8 cellular contexts compared by ENCODE assay signal in the genomic region with DNA sequence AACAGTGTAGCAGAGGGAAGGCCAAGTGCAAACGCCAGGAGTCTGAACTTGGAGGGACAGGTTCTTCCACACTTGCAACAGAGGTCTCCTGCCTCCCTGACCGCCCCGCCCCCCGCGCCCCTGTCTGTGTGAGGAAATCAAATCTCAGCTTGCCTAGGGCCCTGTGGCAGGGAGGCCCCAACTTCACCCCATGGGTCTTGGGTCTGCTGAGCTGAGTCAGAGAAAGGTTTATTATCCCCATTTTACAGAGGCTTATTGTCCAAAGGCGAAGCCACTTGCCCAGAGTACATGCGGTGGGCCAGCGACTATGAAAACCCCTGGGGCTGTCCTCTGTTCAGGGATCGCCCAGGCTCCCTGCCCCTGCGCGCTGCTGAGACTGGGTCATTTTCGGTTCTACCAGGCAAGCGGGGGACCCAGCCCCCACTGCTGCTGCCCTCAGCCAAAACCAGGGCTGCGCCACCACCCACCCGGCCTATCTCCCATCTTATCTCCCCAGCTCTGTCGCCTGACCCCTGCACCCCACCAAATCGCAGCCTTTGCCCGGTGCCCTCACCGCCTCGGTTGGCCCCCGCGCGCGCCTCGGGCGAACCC. TPM values are rescaled to one million over a fixed set of nuclear protein-coding genes. Genes with fewer than 3 reads are reported as not detected.
DNase-seq lines count a peak whose midpoint lies in the region; ATAC-seq lines count a peak whose summit lies in the region.

No MANE protein-coding gene starts in this region.

- H3K9me3 ChIP-seq in iPS-20b (ENCODE audit: insufficient read depth, low read depth, low read length): no peaks in the 10 kb centered on the region

- H3K36me3 ChIP-seq in iPS-20b (ENCODE audit: insufficient read depth, low read depth, low read length): no peaks in the 10 kb centered on the region

- peaks cover 2% of the 10 kb centered on the region for H3K36me3 Mint-ChIP-seq in activated naive CD8-positive, alpha-beta T cell

- no peaks in the 10 kb centered on the region for H3K9me3 Mint-ChIP-seq in activated naive CD8-positive, alpha-beta T cell (ENCODE audit: low read depth)
- H3K9me3 Mint-ChIP-seq in stimulated activated naive CD8-positive, alpha-beta T cell treated with anti-CD3 and anti-CD28 coated beads, Interleukin-15, amount 100 ng/mL, for 72 hours: no peaks in the 10 kb centered on the region

- no peaks in the 10 kb centered on the region for H3K27me3 Mint-ChIP-seq in activated naive CD8-positive, alpha-beta T cell
- no peaks in the 10 kb centered on the region for H3K27me3 Mint-ChIP-seq in stimulated activated naive CD8-positive, alpha-beta T cell treated with anti-CD3 and anti-CD28 coated beads, Interleukin-15, amount 100 ng/mL, for 72 hours

- peak overlapping the region; percentile 71; the same call in 1 of the 2 replicates for H3K9ac ChIP-seq in iPS-20b (ENCODE audit: low read depth, low read length)

- ATAC-seq in HG03097 (IDR thresholded peaks at IDR 0.05; ENCODE audit: low FRiP score, unreplicated experiment) (peak; percentile 5), GM21423 (IDR thresholded peaks at IDR 0.05; ENCODE audit: unreplicated experiment) (no peak)
- no peak for ATAC-seq in stimulated activated naive CD8-positive, alpha-beta T cell treated with anti-CD3 and anti-CD28 coated beads, Interleukin-15, amount 100 ng/mL, for 72 hours

- H3K27ac Mint-ChIP-seq in activated naive CD8-positive, alpha-beta T cell: peak overlapping the region; percentile 76
- no peak overlapping the region for H3K27ac Mint-ChIP-seq in stimulated activated naive CD8-positive, alpha-beta T cell treated with anti-CD3 and anti-CD28 coated beads, Interleukin-15, amount 100 ng/mL, for 72 hours

- no peak for DNase-seq in stimulated activated naive CD8-positive, alpha-beta T cell treated with anti-CD3 and anti-CD28 coated beads, Interleukin-15, amount 100 ng/mL, for 72 hours
- DNase-seq in ureter (ENCODE audit: low spot score) (no peak), NCI-H446 treated with DMSO at 0.1 percent for 48 hours (lab: John Stamatoyannopoulos, UW) (no peak), cerebellum (ENCODE audit: low spot score) (no peak)

- H3K27ac ChIP-seq in iPS-20b (ENCODE audit: low read length): peak overlapping the region; percentile 80

- peak overlapping the region; percentile 57 for H3K4me3 ChIP-seq in iPS-20b (ENCODE audit: low read length)

- H3K4me1 Mint-ChIP-seq in activated naive CD8-positive, alpha-beta T cell (ENCODE audit: low read depth): peaks cover 21% of the 10 kb centered on the region
- peaks cover 47% of the 10 kb centered on the region for H3K4me1 Mint-ChIP-seq in stimulated activated naive CD8-positive, alpha-beta T cell treated with anti-CD3 and anti-CD28 coated beads, Interleukin-15, amount 100 ng/mL, for 72 hours

- H3K4me3 Mint-ChIP-seq in activated naive CD8-positive, alpha-beta T cell: peak overlapping the region; percentile 71
- peak overlapping the region; percentile 86 to 87 for H3K4me3 Mint-ChIP-seq in stimulated activated naive CD8-positive, alpha-beta T cell treated with anti-CD3 and anti-CD28 coated beads, Interleukin-15, amount 100 ng/mL, for 72 hours

- peaks cover 11% of the 10 kb centered on the region for H3K4me1 ChIP-seq in iPS-20b (ENCODE audit: insufficient read depth, low read length)

- H3K27me3 ChIP-seq in iPS-20b (ENCODE audit: insufficient read depth, low read length): no peaks in the 10 kb centered on the region

RNA-seq across cellular contexts. Expression of a gene that starts 1.0 kb away (rescaled TPM):
- total RNA-seq in ureter: 49.8 TPM
- total RNA-seq in cerebellum: 35.4 TPM

RNA-seq across cellular contexts. Expression of a gene that starts 58.8 kb away (rescaled TPM):
- total RNA-seq in ureter: not detected
- total RNA-seq in cerebellum: 22.3 TPM

Comparison
In these comparisons a context has a peak if more than half of its experiments do, and no peak if none do; other contexts are left out.
1. RNA of a gene that starts 58.8 kb away (total RNA-seq): 22.3 TPM in cerebellum (single experiment); not detected in ureter (single experiment); every median in the first group is over 10 times any median in the second.